In the genomic region with DNA sequence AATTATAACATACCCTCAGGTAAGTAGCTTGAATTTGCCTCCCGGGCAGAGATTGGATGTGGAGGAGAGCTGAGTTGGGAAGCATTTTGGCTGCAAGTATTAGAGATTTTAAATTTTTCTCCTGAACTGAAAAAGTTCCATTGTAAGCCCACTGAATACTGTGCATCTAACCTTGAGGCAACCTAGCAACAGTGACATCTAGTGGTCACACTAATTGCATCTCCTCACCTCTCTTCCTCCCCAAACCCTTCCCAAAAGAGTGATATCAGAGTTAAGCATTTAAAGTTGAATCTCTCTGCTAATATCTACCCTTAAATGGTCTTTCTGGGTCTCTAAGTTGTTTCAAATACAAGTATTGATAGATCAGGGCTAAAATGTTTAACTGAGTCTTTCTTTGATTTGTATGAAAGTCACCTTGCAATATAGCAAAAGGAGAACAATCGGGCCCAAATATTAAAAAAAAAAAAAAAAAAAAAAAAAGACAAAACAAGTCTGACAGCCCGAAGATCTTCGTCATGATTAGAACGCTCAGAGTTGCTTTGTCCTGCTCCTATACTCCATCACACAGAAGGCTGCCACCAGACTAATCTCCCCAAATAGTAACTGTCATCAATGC, we compare ENCODE assay signal across 9 cellular contexts. TPM values are rescaled to one million over a fixed set of nuclear protein-coding genes. Genes with fewer than 3 reads are reported as not detected.
A peak's percentile ranks its signal among the peaks of the same experiment; 100 is the strongest.
DNase-seq lines count a peak whose midpoint lies in the region; ATAC-seq, FAIRE-seq and TF ChIP-seq lines count a peak whose summit lies in the region.
"Had no signal": no experiment of that assay in that cellular context is flagged by ENCODE, and none has a peak within 500 bp of the region (broad histone marks: within the 10 kb centered on the region; RNA-seq: fewer than 3 reads in every experiment).

No MANE protein-coding gene starts in this region.

- no peaks in the 10 kb centered on the region for H3K9me3 Mint-ChIP-seq in Caco-2 (ENCODE audit: unreplicated experiment)
- H3K9me3 Mint-ChIP-seq in astrocyte (ENCODE audit: unreplicated experiment), result no peaks in the 10 kb centered on the region
- H3K9me3 Mint-ChIP-seq in T-helper 2 cell treated with Interferon-gamma antibody and Interleukin-4, amounts not matched to agents 5 μg/mL and 100 μg/mL, for 36 hours, result no peaks in the 10 kb centered on the region

- H3K36me3 ChIP-seq in Caco-2 (ENCODE audit: control insufficient read depth, insufficient read depth, low read length) (no peaks in the 10 kb centered on the region), astrocyte (ENCODE audit: insufficient read depth, low read length) (no peaks in the 10 kb centered on the region), smooth muscle cell (ENCODE audit: low read depth) (no peaks in the 10 kb centered on the region)

- ATAC-seq in GM18873 (IDR thresholded peaks at IDR 0.05; ENCODE audit: low FRiP score, unreplicated experiment) (peak; percentile 77), HG03342 (IDR thresholded peaks at IDR 0.05; ENCODE audit: unreplicated experiment) (peak; percentile 82)

- no TSS peak for BruUV-seq in Caco-2 (replicated peaks; lab: Mats Ljungman, UMichigan)

- H3K27me3 Mint-ChIP-seq in Caco-2 (ENCODE audit: insufficient read depth, unreplicated experiment) (peaks cover 6% of the 10 kb centered on the region), astrocyte (ENCODE audit: low read depth, unreplicated experiment) (peaks cover 3% of the 10 kb centered on the region)
- peaks cover 4% of the 10 kb centered on the region for H3K27me3 Mint-ChIP-seq in T-helper 2 cell treated with Interferon-gamma antibody and Interleukin-4, amounts not matched to agents 5 μg/mL and 100 μg/mL, for 36 hours (ENCODE audit: low read depth)

- intact Hi-C loops in Caco-2 (cut with micrococcal nuclease; ENCODE audit: unreplicated experiment), result loop anchor here (1.0 kb wide), 2 partner anchors 990 to 1149 kb away; no protein-coding TSS in a partner anchor

- H3K27me3 ChIP-seq in Caco-2 (replicated peaks; ENCODE audit: control insufficient read depth, insufficient read depth, low read length), result no peaks in the 10 kb centered on the region
- H3K27me3 ChIP-seq in astrocyte (ENCODE audit: insufficient read depth, low read length), result no peaks in the 10 kb centered on the region
- peaks cover 13% of the 10 kb centered on the region for H3K27me3 ChIP-seq in smooth muscle cell (ENCODE audit: low read depth)

- no peak overlapping the region for H3K4me2 ChIP-seq in astrocyte (ENCODE audit: low read length)
- H3K4me2 ChIP-seq in smooth muscle cell, result no peak overlapping the region

- FAIRE-seq in astrocyte (lab: Jason Lieb, UNC), result no peak
- FAIRE-seq: TTC549 had no signal

- TF ChIP-seq CTCF in Caco-2 (IDR thresholded peaks at IDR 0.05; ENCODE audit: insufficient read depth in 1 of 2, low read depth in 1 of 2, low read length in 1 of 2, severe bottlenecking in 1 of 2, unreplicated experiment in 1 of 2), result peak; percentile 49 to 74
- peak; percentile 58 for TF ChIP-seq CTCF in astrocyte (IDR thresholded peaks at IDR 0.05; ENCODE audit: insufficient read depth, low read depth, low read length)
- peak; percentile 74 for TF ChIP-seq CTCF in smooth muscle cell (IDR thresholded peaks at IDR 0.05; ENCODE audit: borderline replicate concordance, insufficient read depth, poor library complexity, severe bottlenecking)

- H3K4me1 ChIP-seq in Caco-2, result no peaks in the 10 kb centered on the region
- no peaks in the 10 kb centered on the region for H3K4me1 ChIP-seq in astrocyte (ENCODE audit: insufficient read depth, low read length)
- no peaks in the 10 kb centered on the region for H3K4me1 ChIP-seq in smooth muscle cell (ENCODE audit: low read depth)

- no peaks in the 10 kb centered on the region for H3F3A ChIP-seq in smooth muscle cell (ENCODE audit: low read depth)

- no peak overlapping the region for H3K4me3 ChIP-seq in Caco-2 (ENCODE audit: low read depth, low read length)
- H3K4me3 ChIP-seq in astrocyte (ENCODE audit: insufficient read depth, low read depth, low read length), result no peak overlapping the region
- H3K4me3 ChIP-seq in smooth muscle cell, result no peak overlapping the region

- WGBS in smooth muscle cell (ENCODE audit: low lambda C conversion rate), result 47% methylated on average over 5 of the region's 5 CpGs

- DNase-seq in Caco-2 (peak in 1 of 2 experiments; percentile 55), NCI-H345 treated with DMSO at 0.1 percent for 48 hours (lab: John Stamatoyannopoulos, UW; ENCODE audit: unreplicated experiment) (peak; percentile 66), astrocyte (ENCODE audit: low read depth) (peak; percentile 22), hepatic stellate cell (ENCODE audit: low spot score) (peak; percentile 40), smooth muscle cell (lab: John Stamatoyannopoulos, UW; ENCODE audit: unreplicated experiment) (no peak)
- no peak for DNase-seq in T-helper 2 cell treated with Interferon-gamma antibody and Interleukin-4, amounts not matched to agents 5 μg/mL and 100 μg/mL, for 36 hours (ENCODE audit: low spot score)

- H3K27ac ChIP-seq in astrocyte (ENCODE audit: low read depth, low read length) (no peak overlapping the region), smooth muscle cell (ENCODE audit: low read depth) (no peak overlapping the region)

- H3K9ac ChIP-seq in astrocyte (ENCODE audit: low read length) (no peak overlapping the region), smooth muscle cell (ENCODE audit: low read depth) (no peak overlapping the region)

- H3K9me3 ChIP-seq in Caco-2, result 0 out of 2 replicates have a peak, but pooled peaks cover 3% of the 10 kb centered on the region
- no peaks in the 10 kb centered on the region for H3K9me3 ChIP-seq in astrocyte (ENCODE audit: insufficient read depth, low read depth, low read length)
- H3K9me3 ChIP-seq in smooth muscle cell (replicated peaks; ENCODE audit: low read depth), result no peaks in the 10 kb centered on the region

- H3K36me3 Mint-ChIP-seq in Caco-2 (ENCODE audit: insufficient read depth, unreplicated experiment) (no peaks in the 10 kb centered on the region), astrocyte (ENCODE audit: low read depth, unreplicated experiment) (no peaks in the 10 kb centered on the region)
- H3K36me3 Mint-ChIP-seq in T-helper 2 cell treated with Interferon-gamma antibody and Interleukin-4, amounts not matched to agents 5 μg/mL and 100 μg/mL, for 36 hours (ENCODE audit: low read depth), result no peaks in the 10 kb centered on the region

- no peaks in the 10 kb centered on the region for H4K20me1 ChIP-seq in astrocyte (ENCODE audit: insufficient read depth, low read length)
- no peaks in the 10 kb centered on the region for H4K20me1 ChIP-seq in smooth muscle cell (ENCODE audit: low read depth)

- no peaks in the 10 kb centered on the region for H3K4me1 Mint-ChIP-seq in Caco-2 (ENCODE audit: low read depth, unreplicated experiment)
- H3K4me1 Mint-ChIP-seq in astrocyte (ENCODE audit: low read depth, unreplicated experiment), result no peaks in the 10 kb centered on the region
- no peaks in the 10 kb centered on the region for H3K4me1 Mint-ChIP-seq in T-helper 2 cell treated with Interferon-gamma antibody and Interleukin-4, amounts not matched to agents 5 μg/mL and 100 μg/mL, for 36 hours (ENCODE audit: low read depth)

- H3K27ac Mint-ChIP-seq in Caco-2 (ENCODE audit: unreplicated experiment), result no peak overlapping the region
- no peak overlapping the region for H3K27ac Mint-ChIP-seq in astrocyte (ENCODE audit: unreplicated experiment)
- H3K27ac Mint-ChIP-seq in T-helper 2 cell treated with Interferon-gamma antibody and Interleukin-4, amounts not matched to agents 5 μg/mL and 100 μg/mL, for 36 hours, result no peak overlapping the region

- H2AFZ ChIP-seq in astrocyte (ENCODE audit: low read depth, low read length) (no peak overlapping the region), smooth muscle cell (ENCODE audit: low read depth) (no peak overlapping the region)

- CTCF ChIA-PET in Caco-2 (lab: Charles Lee), result no interaction called here

- POLR2A ChIA-PET in Caco-2 (lab: Charles Lee), result no interaction called here

- H3K79me2 ChIP-seq in astrocyte (ENCODE audit: insufficient read depth, low read length) (no peaks in the 10 kb centered on the region), smooth muscle cell (ENCODE audit: low read depth) (no peaks in the 10 kb centered on the region)

- H3K4me3 Mint-ChIP-seq in Caco-2 (ENCODE audit: unreplicated experiment), result no peak overlapping the region
- H3K4me3 Mint-ChIP-seq in astrocyte (ENCODE audit: unreplicated experiment), result no peak overlapping the region
- H3K4me3 Mint-ChIP-seq in T-helper 2 cell treated with Interferon-gamma antibody and Interleukin-4, amounts not matched to agents 5 μg/mL and 100 μg/mL, for 36 hours, result no peak overlapping the region

RNA-seq across cellular contexts. Expression of a gene that starts 40.4 kb away (rescaled TPM):
- total RNA-seq in Caco-2 (2022) (0.30 TPM in 1 of 2 replicates, not detected in the other), astrocyte (1.3 and 1.9 TPM in 2 replicates), smooth muscle cell (1.2 and 3.5 TPM in 2 replicates)
- 4.3 and 15.0 TPM in 2 replicates for polyA plus RNA-seq in smooth muscle cell

RNA-seq across cellular contexts. Expression of a gene that starts 52.4 kb away (rescaled TPM):
- total RNA-seq in Caco-2 (2022) (13.1 and 16.8 TPM in 2 replicates), astrocyte (10.8 and 12.7 TPM in 2 replicates), smooth muscle cell (15.6 and 25.6 TPM in 2 replicates)
- polyA plus RNA-seq in smooth muscle cell, result 28.5 and 29.1 TPM in 2 replicates

RNA-seq across cellular contexts. Expression of a gene that starts 59.7 kb away (rescaled TPM):
- total RNA-seq in Caco-2 (2022) (3.5 and 3.9 TPM in 2 replicates), astrocyte (0.25 TPM in 1 of 2 replicates, not detected in the other), smooth muscle cell (0.13 and 2.6 TPM in 2 replicates)
- 0.43 and 1.9 TPM in 2 replicates for polyA plus RNA-seq in smooth muscle cell

Comparison
In these comparisons a context has a peak if more than half of its experiments do, and no peak if none do; other contexts are left out.
1. DNase-seq: peak in NCI-H345 treated with DMSO at 0.1 percent for 48 hours (single experiment), astrocyte (single experiment) and hepatic stellate cell (single experiment); none in smooth muscle cell (single experiment) and T-helper 2 cell treated with Interferon-gamma antibody and Interleukin-4, amounts not matched to agents 5 μg/mL and 100 μg/mL, for 36 hours (single experiment).
2. Peak in every context shown above with its lines, with median percentiles within 50 percentile points of each other: CTCF ChIP-seq.